In the genomic region with DNA sequence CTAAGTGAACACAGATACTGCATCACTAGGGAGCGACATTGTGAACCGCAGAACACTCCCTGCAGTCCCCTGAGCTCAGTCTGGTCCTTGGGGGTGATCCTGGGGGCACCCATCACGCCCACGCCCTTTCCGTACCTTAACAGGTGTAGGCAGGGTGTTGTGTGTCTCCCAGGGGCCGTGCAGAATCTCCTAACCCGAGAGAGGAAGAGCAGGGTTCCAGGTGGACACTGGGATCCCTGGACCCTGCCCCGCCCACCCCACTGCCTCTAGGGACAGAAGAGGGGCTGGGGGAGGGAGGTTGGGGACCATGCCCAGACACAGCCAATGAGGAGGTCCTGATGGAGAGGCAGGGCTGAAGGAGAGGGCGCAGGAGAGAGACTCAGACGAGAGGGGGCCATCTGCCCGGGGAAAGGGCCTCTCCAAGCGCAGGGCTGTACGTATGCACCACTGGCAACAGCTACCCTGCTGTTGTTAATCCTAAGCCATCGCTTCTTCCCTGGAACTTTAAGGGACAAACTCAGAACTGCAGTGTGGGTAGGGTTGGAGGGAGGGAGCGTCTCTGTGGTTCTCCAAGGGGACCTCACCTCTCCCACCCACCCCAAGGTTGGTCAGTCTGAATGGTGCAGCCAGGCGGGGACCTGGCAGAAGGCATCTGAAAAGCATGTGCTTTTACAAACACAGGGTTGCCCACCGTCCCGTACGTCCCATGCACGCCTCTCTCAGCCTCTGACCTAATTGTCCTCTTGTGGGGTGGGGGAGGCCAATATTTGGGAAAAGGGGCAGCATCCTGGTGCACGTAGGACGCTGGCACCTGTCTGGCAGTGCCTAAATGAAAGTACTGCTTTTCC, we compare ENCODE assay signal across 10 cellular contexts. TPM values are rescaled to one million over a fixed set of nuclear protein-coding genes. Genes with fewer than 3 reads are reported as not detected.
DNase-seq lines count a peak whose midpoint lies in the region; ATAC-seq and TF ChIP-seq lines count a peak whose summit lies in the region.
"Had no signal": no experiment of that assay in that cellular context is flagged by ENCODE, and none has a peak within 500 bp of the region (broad histone marks: within the 10 kb centered on the region; RNA-seq: fewer than 3 reads in every experiment).

No MANE protein-coding gene starts in this region.

- CTCF ChIA-PET in CD4-positive, alpha-beta memory T cell (lab: Charles Lee; ENCODE audit: partially characterized antibody), result no interaction called here
- CTCF ChIA-PET in RWPE1 (lab: Yijun Ruan, JAX), result no interaction called here

- H3K27ac Mint-ChIP-seq in CD4-positive, alpha-beta memory T cell, result peak overlapping the region; percentile 95 to 100 (median 98)
- peak overlapping the region; percentile 99 for H3K27ac Mint-ChIP-seq in activated naive CD8-positive, alpha-beta T cell

- H3K9me3 ChIP-seq in CD4-positive, alpha-beta memory T cell (ENCODE audit: control insufficient read depth in 1 of 2, low read length in 2 of 2), result no peaks in the 10 kb centered on the region
- H3K9me3 ChIP-seq: vagina had no signal

- H3K27ac ChIP-seq in CD4-positive, alpha-beta memory T cell (ENCODE audit: low read depth, low read length), result peak overlapping the region; percentile 78
- no peak overlapping the region for H3K27ac ChIP-seq in RWPE1
- H3K27ac ChIP-seq: vagina had no signal

- peak overlapping the region; percentile 93 to 99 (median 98) for H3K4me3 Mint-ChIP-seq in CD4-positive, alpha-beta memory T cell
- peak overlapping the region; percentile 94 for H3K4me3 Mint-ChIP-seq in activated naive CD8-positive, alpha-beta T cell

- TF ChIP-seq CTCF in RWPE1 (conservative IDR thresholded peaks at IDR 0.05; ENCODE audit: low read depth), result no peak

- peak overlapping the region; percentile 87 to 94 for H3K4me3 ChIP-seq in CD4-positive, alpha-beta memory T cell (ENCODE audit: low read length in 2 of 2)

- H3K27me3 Mint-ChIP-seq in CD4-positive, alpha-beta memory T cell, result no peaks in the 10 kb centered on the region
- no peaks in the 10 kb centered on the region for H3K27me3 Mint-ChIP-seq in activated naive CD8-positive, alpha-beta T cell

- DNase-seq in CD4-positive, alpha-beta memory T cell, result peak; percentile 40 to 73 (median 54)
- DNase-seq in NOMO-1 treated with DMSO at 0.1 percent for 48 hours (lab: John Stamatoyannopoulos, UW; ENCODE audit: unreplicated experiment), result peak; percentile 62
- DNase-seq in stimulated activated CD8-positive, alpha-beta memory T cell treated with anti-CD3 and anti-CD28 coated beads, Interleukin-4, amount 100 ng/mL, for 48 hours, result peak; percentile 69
- no peak for DNase-seq in RWPE1 (ENCODE audit: low spot score)
- DNase-seq in islet precursor cell, result no peak

- H3K4me1 Mint-ChIP-seq in CD4-positive, alpha-beta memory T cell, result peaks cover 11 to 34% (median 15%) of the 10 kb centered on the region in 4 donors
- peaks cover 33% of the 10 kb centered on the region for H3K4me1 Mint-ChIP-seq in activated naive CD8-positive, alpha-beta T cell (ENCODE audit: low read depth)

- H3K9me3 Mint-ChIP-seq in CD4-positive, alpha-beta memory T cell, result no peaks in the 10 kb centered on the region
- no peaks in the 10 kb centered on the region for H3K9me3 Mint-ChIP-seq in activated naive CD8-positive, alpha-beta T cell (ENCODE audit: low read depth)

- H3K27me3 ChIP-seq in CD4-positive, alpha-beta memory T cell (ENCODE audit: insufficient read depth, low read length), result no peaks in the 10 kb centered on the region
- H3K27me3 ChIP-seq: vagina had no signal

- peaks cover 16 to 37% of the 10 kb centered on the region in 2 donors for H3K36me3 Mint-ChIP-seq in CD4-positive, alpha-beta memory T cell
- no peaks in the 10 kb centered on the region for H3K36me3 Mint-ChIP-seq in activated naive CD8-positive, alpha-beta T cell

- peaks cover 50% of the 10 kb centered on the region for H3K4me1 ChIP-seq in CD4-positive, alpha-beta memory T cell (ENCODE audit: insufficient read depth, low read length)
- H3K4me1 ChIP-seq: vagina had no signal

- peak; percentile 27 for ATAC-seq in GM21723 (IDR thresholded peaks at IDR 0.05; ENCODE audit: unreplicated experiment)
- ATAC-seq in HG02884 (IDR thresholded peaks at IDR 0.05; ENCODE audit: unreplicated experiment), result no peak

- H3K36me3 ChIP-seq in CD4-positive, alpha-beta memory T cell (ENCODE audit: insufficient read depth, low read length), result peaks cover 10% of the 10 kb centered on the region
- H3K36me3 ChIP-seq: vagina had no signal

- intact Hi-C loops in CD4-positive, alpha-beta memory T cell (cut with micrococcal nuclease), result loop anchor here (5.0 kb wide), 1 partner anchor 1093 kb away; no protein-coding TSS in a partner anchor

- POLR2A ChIA-PET in CD4-positive, alpha-beta memory T cell (lab: Charles Lee; ENCODE audit: partially characterized antibody), result no interaction called here
- POLR2A ChIA-PET in RWPE1 (lab: Yijun Ruan, JAX; ENCODE audit: low non-redundant PET), result no interaction called here

RNA-seq across cellular contexts. Expression of gene P2RY8, which starts 2.4 kb away (rescaled TPM):
- 100 to 1,000 TPM; 195 TPM for total RNA-seq in CD4-positive, alpha-beta memory T cell
- 100 to 1,000 TPM; 194 to 261 TPM for polyA plus RNA-seq in CD4-positive, alpha-beta memory T cell
- total RNA-seq: kidney epithelial cell had no signal

RNA-seq across cellular contexts. Expression of gene AKAP17A, which starts 56.9 kb away (rescaled TPM):
- 100 to 1,000 TPM; 147 to 150 TPM for total RNA-seq in CD4-positive, alpha-beta memory T cell
- polyA plus RNA-seq in CD4-positive, alpha-beta memory T cell, result 10 to 100 TPM; 12.7 to 43.0 TPM

Comparison
In these comparisons a context has a peak if more than half of its experiments do, and no peak if none do; other contexts are left out.
1. DNase-seq: peak in CD4-positive, alpha-beta memory T cell (5 of 5), NOMO-1 treated with DMSO at 0.1 percent for 48 hours (single experiment) and stimulated activated CD8-positive, alpha-beta memory T cell treated with anti-CD3 and anti-CD28 coated beads, Interleukin-4, amount 100 ng/mL, for 48 hours (single experiment); none in RWPE1 (single experiment) and islet precursor cell (single experiment).